In genomic region chr19:17944301-17944700, GRCh38 we compare ENCODE assay signal across 12 cellular contexts. TPM values are rescaled to one million over a fixed set of nuclear protein-coding genes. Genes with fewer than 3 reads are reported as not detected.
DNase-seq lines count a peak whose midpoint lies in the region; ATAC-seq, FAIRE-seq and TF ChIP-seq lines count a peak whose summit lies in the region.
"Had no signal": no experiment of that assay in that cellular context is flagged by ENCODE, and none has a peak within 500 bp of the region (broad histone marks: within the 10 kb centered on the region; RNA-seq: fewer than 3 reads in every experiment).

No MANE protein-coding gene starts in this region.

- CTCF ChIA-PET in RWPE1 (lab: Yijun Ruan, JAX): interaction anchor here (0.6 to 2.3 kb wide), 2 partner anchors 52 to 392 kb away, joined by 3 to 14 read pairs; no protein-coding TSS in a partner anchor

- peak; percentile 49 for DNase-seq in GM04503 (ENCODE audit: low read depth)
- peak; percentile 86 for DNase-seq in RWPE1 (ENCODE audit: low spot score)
- DNase-seq in esophagus squamous epithelium (lab: John Stamatoyannopoulos, UW): no peak
- peak in 6 of 10 donors; percentile 40 to 92 (median 60) for DNase-seq in posterior cingulate gyrus
- DNase-seq in UCSD-AML1 (lab: John Stamatoyannopoulos, UW; ENCODE audit: unreplicated experiment): no peak
- no peak for DNase-seq in kidney
- no peak for DNase-seq in T-helper 9 cell
- DNase-seq: stimulated activated CD4-positive, alpha-beta T cell treated with anti-CD3 and anti-CD28 coated beads, Interleukin-2, amount 100 ng/mL, for 48 hours; stimulated activated naive CD8-positive, alpha-beta T cell treated with anti-CD3 and anti-CD28 coated beads, Interleukin-15, Interleukin-2, amounts not matched to agents 100 U/mL and 50 U/mL, for 24 hours had no signal

- WGBS in esophagus squamous epithelium, 2 donors: 35 to 56% methylated on average over 4 of the region's 4 CpGs

- H3K9ac ChIP-seq in kidney (ENCODE audit: low read length in 2 of 2): no peak overlapping the region
- H3K9ac ChIP-seq: parathyroid adenoma had no signal

- peaks cover 0 to 46% (median 0%) of the 10 kb centered on the region in 3 donors for H3K36me3 ChIP-seq in esophagus squamous epithelium
- no peaks in the 10 kb centered on the region for H3K36me3 ChIP-seq in kidney (ENCODE audit: control insufficient read depth in 1 of 2, insufficient read depth in 2 of 2, low read length in 2 of 2)

- peaks cover 0 to 12% (median 2%) of the 10 kb centered on the region in 4 donors for H3K27me3 ChIP-seq in esophagus squamous epithelium

- H3K4me3 ChIP-seq in esophagus squamous epithelium (no peak overlapping the region), kidney (ENCODE audit: low read length in 2 of 2) (no peak overlapping the region)

- H3K4me1 ChIP-seq in esophagus squamous epithelium (peaks cover 18 to 64% (median 26%) of the 10 kb centered on the region in 3 donors), kidney (ENCODE audit: control insufficient read depth in 1 of 2, insufficient read depth in 1 of 2, low read depth in 1 of 2, low read length in 2 of 2) (peaks cover 5 to 8% of the 10 kb centered on the region in 2 donors)
- H3K4me1 ChIP-seq: parathyroid adenoma had no signal

- no peak for ATAC-seq in HG03135 (IDR thresholded peaks at IDR 0.05; ENCODE audit: unreplicated experiment)
- ATAC-seq: stimulated activated naive CD8-positive, alpha-beta T cell treated with anti-CD3 and anti-CD28 coated beads, Interleukin-15, Interleukin-2, amounts not matched to agents 100 U/mL and 50 U/mL, for 24 hours had no signal

- no peak for FAIRE-seq in kidney (lab: Jason Lieb, UNC)
- FAIRE-seq: frontal cortex had no signal

- no peak for TF ChIP-seq CTCF in RWPE1 (conservative IDR thresholded peaks at IDR 0.05; ENCODE audit: low read depth)
- no peak for TF ChIP-seq CTCF in esophagus squamous epithelium (IDR thresholded peaks at IDR 0.05)
- TF ChIP-seq CTCF in kidney (IDR thresholded peaks at IDR 0.05; ENCODE audit: borderline replicate concordance, extremely low read depth, insufficient read depth): no peak

- intact Hi-C loops in esophagus squamous epithelium (cut with DNase I): no loop called here
- intact Hi-C loops in posterior cingulate gyrus (cut with DNase I): no loop called here
- intact Hi-C loops in kidney (cut with DNase I): loop anchor here (5.0 kb wide), 1 partner anchor 48 kb away; no protein-coding TSS in a partner anchor

- H3K27ac ChIP-seq in RWPE1 (peak overlapping the region; percentile 74), esophagus squamous epithelium (peak overlapping the region; percentile 3 to 44 (median 30)), kidney (ENCODE audit: low read depth in 2 of 2, low read length in 2 of 2) (no peak overlapping the region)
- H3K27ac ChIP-seq: parathyroid adenoma had no signal

- POLR2A ChIA-PET in RWPE1 (lab: Yijun Ruan, JAX; ENCODE audit: low non-redundant PET): no interaction called here

- H3K9me3 ChIP-seq in esophagus squamous epithelium (no peaks in the 10 kb centered on the region), kidney (ENCODE audit: control insufficient read depth in 1 of 2, low read length in 2 of 2) (no peaks in the 10 kb centered on the region)

- no peak for TF ChIP-seq POLR2A in esophagus squamous epithelium (IDR thresholded peaks at IDR 0.05)

RNA-seq across cellular contexts. Expression of gene CCDC124, which starts 11.5 kb away (rescaled TPM):
- 10 to 100 TPM; 50.2 to 80.6 (median 54.5) TPM for total RNA-seq in esophagus squamous epithelium
- total RNA-seq in kidney: 59.5 TPM
- 120 TPM for polyA plus RNA-seq in kidney (ENCODE audit: insufficient read depth, low read depth, low replicate concordance)

RNA-seq across cellular contexts. Expression of gene KCNN1, which starts 22.6 kb away (rescaled TPM):
- total RNA-seq in esophagus squamous epithelium (1 to 10 TPM in 1 of 4 donors, under 1 TPM in 1, not detected in 2; 0.22 to 3.1 TPM), kidney (0.19 TPM)
- 0.37 TPM for polyA plus RNA-seq in kidney (ENCODE audit: insufficient read depth, low read depth, low replicate concordance)

Comparison
In these comparisons a context has a peak if more than half of its experiments do, and no peak if none do; other contexts are left out.
1. DNase-seq: peak in GM04503 (single experiment), RWPE1 (single experiment) and posterior cingulate gyrus (6 of 10); none in esophagus squamous epithelium (single experiment), UCSD-AML1 (single experiment), kidney (single experiment) and T-helper 9 cell (single experiment).
2. H3K27ac ChIP-seq: peak in RWPE1 (single experiment) and esophagus squamous epithelium (4 of 4); none in kidney (0 of 2).